ENCODE assay signal across 9 cellular contexts in the genomic region with DNA sequence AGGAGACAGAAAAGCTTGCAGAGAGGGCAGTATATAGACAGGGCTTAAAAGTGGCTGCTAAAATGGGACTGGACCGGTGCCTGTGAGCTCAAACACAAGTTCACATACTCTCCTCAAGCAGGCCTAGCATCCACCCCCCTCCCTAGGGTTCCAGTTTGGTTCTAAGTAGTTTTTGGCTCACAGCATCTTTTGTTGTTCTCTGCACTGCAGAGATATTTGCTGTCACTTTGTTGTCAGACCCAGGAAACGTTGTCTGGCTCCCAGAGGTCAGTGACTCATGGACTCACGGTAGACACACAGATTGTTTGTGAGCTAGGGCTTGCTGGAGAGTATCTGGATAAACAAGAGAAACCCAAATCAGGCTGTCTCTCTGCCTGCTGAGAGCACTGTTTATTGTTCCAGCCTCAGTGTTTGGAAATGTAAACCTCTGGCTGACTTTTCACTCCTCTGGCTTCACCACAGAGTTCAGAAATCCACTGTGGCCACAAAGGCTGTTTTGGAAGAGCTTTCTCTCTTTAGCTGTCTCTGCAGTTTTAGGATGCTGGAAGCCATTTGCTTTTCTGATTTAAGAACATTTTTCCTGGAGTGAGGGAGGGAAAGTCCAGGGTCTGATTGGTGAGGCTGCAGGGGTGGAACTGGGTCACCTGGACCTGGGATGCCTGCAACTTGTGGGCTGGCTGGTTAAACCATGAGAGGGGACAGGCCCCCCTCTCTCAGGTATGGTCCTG.
DNase-seq lines count a peak whose midpoint lies in the region; ATAC-seq lines count a peak whose summit lies in the region.
"Had no signal": no experiment of that assay in that cellular context is flagged by ENCODE, and none has a peak within 500 bp of the region (broad histone marks: within the 10 kb centered on the region; RNA-seq: fewer than 3 reads in every experiment).

No MANE protein-coding gene starts in this region.

- peaks cover 4% of the 10 kb centered on the region for H3K4me1 ChIP-seq in adipocyte (ENCODE audit: control insufficient read depth, insufficient read depth, low read length)

- no peak overlapping the region for H3K4me3 ChIP-seq in adipocyte (ENCODE audit: low read length)

- no peak overlapping the region for H3K27ac Mint-ChIP-seq in activated naive CD8-positive, alpha-beta T cell treated with anti-CD3 and anti-CD28 coated beads, Interleukin-2, amount 50 U/mL, for 24 hours

- in situ Hi-C loops in ACHN (cut with HindIII; ENCODE audit: low pct_ligation_motif_present, low pct_unique_long_range_greater_than_20kb, low sequenced_read_pairs) = no loop called here

- intact Hi-C loops in Right ventricle myocardium superior (cut with DNase I) (no loop called here), sciatic nerve (cut with DNase I) (no loop called here)

- no peaks in the 10 kb centered on the region for H3K36me3 Mint-ChIP-seq in activated naive CD8-positive, alpha-beta T cell treated with anti-CD3 and anti-CD28 coated beads, Interleukin-2, amount 50 U/mL, for 24 hours (ENCODE audit: low read depth)

- H3K9me3 Mint-ChIP-seq in activated naive CD8-positive, alpha-beta T cell treated with anti-CD3 and anti-CD28 coated beads, Interleukin-2, amount 50 U/mL, for 24 hours = no peaks in the 10 kb centered on the region

- ATAC-seq in Right ventricle myocardium superior (ENCODE audit: poor library complexity) (peak; percentile 93), sciatic nerve (peak; percentile 96), HG02884 (IDR thresholded peaks at IDR 0.05; ENCODE audit: unreplicated experiment) (no peak)
- ATAC-seq in activated naive CD8-positive, alpha-beta T cell treated with anti-CD3 and anti-CD28 coated beads, Interleukin-2, amount 50 U/mL, for 24 hours = no peak

- no peak overlapping the region for H3K9ac ChIP-seq in adipocyte (ENCODE audit: low read length)

- H3K9me3 ChIP-seq in adipocyte (ENCODE audit: control insufficient read depth, low read length) = peaks cover 6% of the 10 kb centered on the region

- H3K4me1 Mint-ChIP-seq in activated naive CD8-positive, alpha-beta T cell treated with anti-CD3 and anti-CD28 coated beads, Interleukin-2, amount 50 U/mL, for 24 hours = no peaks in the 10 kb centered on the region

- DNase-seq in EH (ENCODE audit: low read depth) = peak; percentile 47
- peak; percentile 40 for DNase-seq in adipocyte (ENCODE audit: low read depth)
- peak; percentile 61 for DNase-seq in Right ventricle myocardium superior
- DNase-seq in sciatic nerve (ENCODE audit: low spot score) = no peak
- DNase-seq in ACHN = no peak
- DNase-seq in cerebellum (ENCODE audit: low spot score) = no peak
- no peak for DNase-seq in activated naive CD8-positive, alpha-beta T cell treated with anti-CD3 and anti-CD28 coated beads, Interleukin-2, amount 50 U/mL, for 24 hours
- DNase-seq: central memory CD4-positive, alpha-beta T cell had no signal

- peaks cover 6% of the 10 kb centered on the region for H3K27me3 ChIP-seq in adipocyte (replicated peaks; ENCODE audit: control insufficient read depth, insufficient read depth, low read length)

- H3K36me3 ChIP-seq in adipocyte (ENCODE audit: control insufficient read depth, insufficient read depth, low read length, severe bottlenecking) = no peaks in the 10 kb centered on the region

- H3K4me3 Mint-ChIP-seq in activated naive CD8-positive, alpha-beta T cell treated with anti-CD3 and anti-CD28 coated beads, Interleukin-2, amount 50 U/mL, for 24 hours = no peak overlapping the region

- peaks cover 4% of the 10 kb centered on the region for H3K27me3 Mint-ChIP-seq in activated naive CD8-positive, alpha-beta T cell treated with anti-CD3 and anti-CD28 coated beads, Interleukin-2, amount 50 U/mL, for 24 hours

Comparison
In these comparisons a context has a peak if more than half of its experiments do, and no peak if none do; other contexts are left out.
1. DNase-seq: peak in EH (single experiment), adipocyte (single experiment) and Right ventricle myocardium superior (single experiment); none in sciatic nerve (single experiment), ACHN (single experiment), cerebellum (single experiment) and activated naive CD8-positive, alpha-beta T cell treated with anti-CD3 and anti-CD28 coated beads, Interleukin-2, amount 50 U/mL, for 24 hours (single experiment).
2. ATAC-seq: peak in Right ventricle myocardium superior (single experiment) and sciatic nerve (single experiment); none in HG02884 (single experiment) and activated naive CD8-positive, alpha-beta T cell treated with anti-CD3 and anti-CD28 coated beads, Interleukin-2, amount 50 U/mL, for 24 hours (single experiment).